12 cellular contexts compared by ENCODE assay signal in the genomic region with DNA sequence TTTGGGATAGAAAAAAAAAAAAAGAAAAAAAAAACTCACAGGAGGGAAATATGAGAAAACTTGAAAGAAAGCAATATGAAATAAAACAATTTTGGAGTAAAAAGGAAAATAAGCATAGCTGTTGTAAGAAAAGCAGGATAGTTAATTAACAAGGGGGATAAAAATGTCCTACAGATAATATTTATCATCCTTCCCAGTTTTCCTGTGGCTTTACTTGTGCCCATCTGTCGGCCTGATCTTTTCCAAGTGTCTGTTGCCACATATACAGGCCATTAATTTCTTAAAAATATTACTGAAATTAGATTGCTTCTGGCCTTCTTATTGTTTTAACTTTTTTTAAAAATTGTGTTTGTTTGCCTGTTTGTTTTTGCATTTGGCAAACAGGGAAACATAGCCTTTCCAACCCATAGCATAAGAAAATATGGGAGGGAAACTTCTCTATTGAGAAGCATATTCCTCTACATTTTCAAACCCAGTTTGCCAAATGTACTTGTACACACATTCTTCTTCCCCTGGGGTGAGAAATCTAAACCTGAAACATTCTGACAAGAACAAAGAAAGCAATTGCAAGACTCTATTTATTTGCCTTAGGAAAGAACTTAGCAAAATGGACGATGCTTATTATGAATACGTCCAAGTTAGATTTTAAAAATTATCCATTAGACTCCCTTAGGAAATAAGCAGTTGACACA.
DNase-seq lines count a peak whose midpoint lies in the region; ATAC-seq and TF ChIP-seq lines count a peak whose summit lies in the region.
"Had no signal": no experiment of that assay in that cellular context is flagged by ENCODE, and none has a peak within 500 bp of the region (broad histone marks: within the 10 kb centered on the region; RNA-seq: fewer than 3 reads in every experiment).

No MANE protein-coding gene starts in this region.

- no TSS peak for BruUV-seq in PC-3 (replicated peaks; lab: Mats Ljungman, UMichigan)

- H2AFZ ChIP-seq in PC-3 (ENCODE audit: low read length), result no peak overlapping the region

- peaks cover 12% of the 10 kb centered on the region for H3K4me1 ChIP-seq in PC-3 (ENCODE audit: insufficient read depth, low read length)
- no peaks in the 10 kb centered on the region for H3K4me1 ChIP-seq in BE2C

- no peak for TF ChIP-seq CTCF in PC-3 (conservative IDR thresholded peaks at IDR 0.05; ENCODE audit: low read depth, low read length)
- no peak for TF ChIP-seq CTCF in choroid plexus epithelial cell (conservative IDR thresholded peaks at IDR 0.05; ENCODE audit: low read depth, low read length)
- no peak for TF ChIP-seq CTCF in type B pancreatic cell (conservative IDR thresholded peaks at IDR 0.05)
- TF ChIP-seq CTCF in BE2C (IDR thresholded peaks at IDR 0.05; ENCODE audit: low read depth, low read length), result no peak

- 0 out of 2 replicates have a peak overlapping the region, but pooled peaks have one; percentile 51 for H3K4me2 ChIP-seq in PC-3 (ENCODE audit: low read length)

- H3K9me3 ChIP-seq in PC-3 (ENCODE audit: low read length) (no peaks in the 10 kb centered on the region), BE2C (no peaks in the 10 kb centered on the region)

- no peaks in the 10 kb centered on the region for H3K9me2 ChIP-seq in PC-3 (replicated peaks; ENCODE audit: low read length)

- no peaks in the 10 kb centered on the region for H3K36me3 Mint-ChIP-seq in type B pancreatic cell
- H3K36me3 Mint-ChIP-seq: memory B cell had no signal

- DNase-seq in PC-3 (no peak), choroid plexus epithelial cell (ENCODE audit: low read depth) (peak; percentile 51), left kidney (ENCODE audit: low read depth, low spot score) (peak; percentile 8), type B pancreatic cell (ENCODE audit: extremely low spot score, unreplicated experiment) (no peak), NCI-H1694 treated with DMSO at 0.1 percent for 48 hours (lab: John Stamatoyannopoulos, UW) (no peak), ecto neural progenitor cell (ENCODE audit: low spot score) (no peak), BE2C (no peak)
- DNase-seq: activated CD8-positive, alpha-beta T cell treated with anti-CD3 and anti-CD28 coated beads, Interleukin-2, amount 10 ng/mL, durations not matched to agents 7 days and 5 days; DMS53; NCI-H1105; T-helper 1 cell had no signal

- H3K9ac ChIP-seq in PC-3 (ENCODE audit: low read length), result no peak overlapping the region

- H3K4me3 ChIP-seq in PC-3 (ENCODE audit: low read length) (no peak overlapping the region), choroid plexus epithelial cell (ENCODE audit: low read depth, low read length) (peak overlapping the region; percentile 55), BE2C (ENCODE audit: low read depth, low read length) (no peak overlapping the region)

- peaks cover 20% of the 10 kb centered on the region for H3K4me1 Mint-ChIP-seq in type B pancreatic cell (ENCODE audit: unreplicated experiment)
- H3K4me1 Mint-ChIP-seq: memory B cell had no signal

- H3K79me2 ChIP-seq in PC-3 (ENCODE audit: low read length), result no peaks in the 10 kb centered on the region

- H3K27me3 ChIP-seq in PC-3 (ENCODE audit: low read length), result no peaks in the 10 kb centered on the region
- no peaks in the 10 kb centered on the region for H3K27me3 ChIP-seq in BE2C

- ATAC-seq in PC-3, result no peak
- ATAC-seq: activated CD8-positive, alpha-beta T cell treated with anti-CD3 and anti-CD28 coated beads, Interleukin-2, amount 10 ng/mL, durations not matched to agents 7 days and 5 days had no signal

- peak overlapping the region; percentile 60 for H3K27ac Mint-ChIP-seq in type B pancreatic cell
- H3K27ac Mint-ChIP-seq: activated CD8-positive, alpha-beta T cell treated with anti-CD3 and anti-CD28 coated beads, Interleukin-2, amount 10 ng/mL, durations not matched to agents 7 days and 5 days; memory B cell had no signal

- CTCF ChIA-PET in PC-3 (lab: Charles Lee), result no interaction called here

- peak overlapping the region; percentile 64 for H3K4me3 Mint-ChIP-seq in type B pancreatic cell
- H3K4me3 Mint-ChIP-seq: activated CD8-positive, alpha-beta T cell treated with anti-CD3 and anti-CD28 coated beads, Interleukin-2, amount 10 ng/mL, durations not matched to agents 7 days and 5 days; memory B cell had no signal

- H4K20me1 ChIP-seq in PC-3 (ENCODE audit: low read length), result no peaks in the 10 kb centered on the region

- H3F3A ChIP-seq in PC-3 (ENCODE audit: low read length, unreplicated experiment), result no peaks in the 10 kb centered on the region

- H3K27me3 Mint-ChIP-seq in type B pancreatic cell, result peaks cover 21% of the 10 kb centered on the region

- peaks cover 2% of the 10 kb centered on the region for H3K9me3 Mint-ChIP-seq in type B pancreatic cell
- H3K9me3 Mint-ChIP-seq: memory B cell had no signal

- no peak overlapping the region for H3K27ac ChIP-seq in PC-3 (ENCODE audit: low read length)

- POLR2A ChIA-PET in PC-3 (lab: Charles Lee; ENCODE audit: unreplicated experiment), result no interaction called here

- intact Hi-C loops in PC-3 (cut with micrococcal nuclease), result no loop called here

- H3K36me3 ChIP-seq in PC-3 (ENCODE audit: low read depth, low read length) (no peaks in the 10 kb centered on the region), BE2C (no peaks in the 10 kb centered on the region)

Comparison
In these comparisons a context has a peak if more than half of its experiments do, and no peak if none do; other contexts are left out.
1. DNase-seq: peak in choroid plexus epithelial cell (single experiment) and left kidney (single experiment); none in PC-3 (single experiment), type B pancreatic cell (single experiment), NCI-H1694 treated with DMSO at 0.1 percent for 48 hours (single experiment), ecto neural progenitor cell (single experiment) and BE2C (single experiment).